Comparison of ENCODE assay signal across 1 cellular context in the genomic region with DNA sequence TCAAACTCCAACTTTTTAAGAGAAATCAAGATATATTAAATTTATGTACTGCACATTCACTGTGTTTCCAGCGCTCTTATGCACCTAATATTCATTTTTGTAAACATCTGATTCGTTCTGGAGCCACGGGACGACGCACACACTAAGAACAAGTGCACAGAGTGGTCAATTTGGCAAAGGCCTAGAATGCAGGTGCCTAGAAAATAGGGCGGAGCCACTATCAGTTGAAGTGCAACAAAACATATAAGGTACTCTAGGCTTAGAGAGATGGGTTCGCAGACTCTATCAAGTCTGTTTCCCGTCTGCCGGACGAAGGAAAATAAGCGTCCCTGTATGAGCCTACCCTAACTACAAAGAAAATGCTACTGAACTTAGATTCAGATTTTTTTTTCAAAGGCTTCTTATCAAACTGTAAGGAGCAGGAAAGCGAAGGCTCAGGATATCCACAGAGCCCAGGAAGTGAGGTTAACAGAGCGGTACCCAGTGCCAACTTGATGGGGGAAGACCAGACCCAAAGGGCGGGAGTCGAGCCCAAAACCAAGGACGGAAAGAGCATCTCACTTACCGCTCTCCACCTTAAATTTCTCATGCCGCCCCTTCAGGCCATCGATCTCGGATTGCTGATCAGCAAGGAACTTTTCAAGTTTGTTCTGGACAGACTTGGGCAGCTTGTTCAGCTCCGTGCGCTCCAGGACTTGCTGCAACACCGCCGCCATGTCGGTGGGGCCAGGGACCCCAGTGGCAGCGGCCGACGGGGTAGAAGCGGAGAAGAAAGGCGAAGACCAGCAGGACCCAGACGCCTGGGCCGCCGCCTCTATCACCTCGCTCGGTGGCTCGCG.
TF ChIP-seq lines count a peak whose summit lies in the region.

No MANE protein-coding gene starts in this region.

TF ChIP-seq in GM23338, 12 proteins besides CTCF, POLR2A, EP300 and RAD21 (continued from another document):
- TF ChIP-seq, protein P1, sequence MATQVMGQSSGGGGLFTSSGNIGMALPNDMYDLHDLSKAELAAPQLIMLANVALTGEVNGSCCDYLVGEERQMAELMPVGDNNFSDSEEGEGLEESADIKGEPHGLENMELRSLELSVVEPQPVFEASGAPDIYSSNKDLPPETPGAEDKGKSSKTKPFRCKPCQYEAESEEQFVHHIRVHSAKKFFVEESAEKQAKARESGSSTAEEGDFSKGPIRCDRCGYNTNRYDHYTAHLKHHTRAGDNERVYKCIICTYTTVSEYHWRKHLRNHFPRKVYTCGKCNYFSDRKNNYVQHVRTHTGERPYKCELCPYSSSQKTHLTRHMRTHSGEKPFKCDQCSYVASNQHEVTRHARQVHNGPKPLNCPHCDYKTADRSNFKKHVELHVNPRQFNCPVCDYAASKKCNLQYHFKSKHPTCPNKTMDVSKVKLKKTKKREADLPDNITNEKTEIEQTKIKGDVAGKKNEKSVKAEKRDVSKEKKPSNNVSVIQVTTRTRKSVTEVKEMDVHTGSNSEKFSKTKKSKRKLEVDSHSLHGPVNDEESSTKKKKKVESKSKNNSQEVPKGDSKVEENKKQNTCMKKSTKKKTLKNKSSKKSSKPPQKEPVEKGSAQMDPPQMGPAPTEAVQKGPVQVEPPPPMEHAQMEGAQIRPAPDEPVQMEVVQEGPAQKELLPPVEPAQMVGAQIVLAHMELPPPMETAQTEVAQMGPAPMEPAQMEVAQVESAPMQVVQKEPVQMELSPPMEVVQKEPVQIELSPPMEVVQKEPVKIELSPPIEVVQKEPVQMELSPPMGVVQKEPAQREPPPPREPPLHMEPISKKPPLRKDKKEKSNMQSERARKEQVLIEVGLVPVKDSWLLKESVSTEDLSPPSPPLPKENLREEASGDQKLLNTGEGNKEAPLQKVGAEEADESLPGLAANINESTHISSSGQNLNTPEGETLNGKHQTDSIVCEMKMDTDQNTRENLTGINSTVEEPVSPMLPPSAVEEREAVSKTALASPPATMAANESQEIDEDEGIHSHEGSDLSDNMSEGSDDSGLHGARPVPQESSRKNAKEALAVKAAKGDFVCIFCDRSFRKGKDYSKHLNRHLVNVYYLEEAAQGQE (IDR thresholded peaks at IDR 0.05; ENCODE audit: unreplicated experiment): no peak
- TF ChIP-seq NANOG (IDR thresholded peaks at IDR 0.05; ENCODE audit: borderline replicate concordance) (no peak), STAT1 (IDR thresholded peaks at IDR 0.05; ENCODE audit: unreplicated experiment) (no peak)
- TF ChIP-seq, protein P2, sequence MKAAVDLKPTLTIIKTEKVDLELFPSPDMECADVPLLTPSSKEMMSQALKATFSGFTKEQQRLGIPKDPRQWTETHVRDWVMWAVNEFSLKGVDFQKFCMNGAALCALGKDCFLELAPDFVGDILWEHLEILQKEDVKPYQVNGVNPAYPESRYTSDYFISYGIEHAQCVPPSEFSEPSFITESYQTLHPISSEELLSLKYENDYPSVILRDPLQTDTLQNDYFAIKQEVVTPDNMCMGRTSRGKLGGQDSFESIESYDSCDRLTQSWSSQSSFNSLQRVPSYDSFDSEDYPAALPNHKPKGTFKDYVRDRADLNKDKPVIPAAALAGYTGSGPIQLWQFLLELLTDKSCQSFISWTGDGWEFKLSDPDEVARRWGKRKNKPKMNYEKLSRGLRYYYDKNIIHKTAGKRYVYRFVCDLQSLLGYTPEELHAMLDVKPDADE (IDR thresholded peaks at IDR 0.05): no peak
